In genomic region chr11:119709171-119709570, GRCh38 we compare ENCODE assay signal across 1 cellular context.
TF ChIP-seq lines count a peak whose summit lies in the region.

No MANE protein-coding gene starts in this region.

TF ChIP-seq in GM12878, 131 proteins besides CTCF, POLR2A, EP300 and RAD21:
- TF ChIP-seq MYC (IDR thresholded peaks at IDR 0.05; ENCODE audit: insufficient read depth, insufficient read length, insufficient replicate concordance, low read length, severe bottlenecking) = no peak
- TF ChIP-seq MEF2A (IDR thresholded peaks at IDR 0.05; ENCODE audit: insufficient read depth, low read depth, low read length) = no peak
- no peak for TF ChIP-seq CREM (IDR thresholded peaks at IDR 0.05; ENCODE audit: low read depth)
- TF ChIP-seq BCL11A (IDR thresholded peaks at IDR 0.05; ENCODE audit: low read depth, low read length) = no peak
- TF ChIP-seq RAD51 (IDR thresholded peaks at IDR 0.05) = no peak
- TF ChIP-seq ZNF622 (IDR thresholded peaks at IDR 0.05) = no peak
- no peak for TF ChIP-seq ATF2 (IDR thresholded peaks at IDR 0.05; ENCODE audit: low read length)
- no peak for TF ChIP-seq ETV6 (conservative IDR thresholded peaks at IDR 0.05 in 1 of 2, IDR thresholded peaks at IDR 0.05 in 1 of 2; ENCODE audit: borderline replicate concordance in 1 of 2, low read depth in 1 of 2)
- no peak for TF ChIP-seq BRCA1 (IDR thresholded peaks at IDR 0.05; ENCODE audit: low read depth, low read length)
- no peak for TF ChIP-seq HCFC1 (IDR thresholded peaks at IDR 0.05; ENCODE audit: low read length)
- TF ChIP-seq SIX5 (IDR thresholded peaks at IDR 0.05; ENCODE audit: low read depth, low read length, severe bottlenecking) = no peak
- TF ChIP-seq SMC3 (IDR thresholded peaks at IDR 0.05; ENCODE audit: borderline replicate concordance, low read length) = no peak
